ENCODE assay signal across 1 cellular context in the genomic region with DNA sequence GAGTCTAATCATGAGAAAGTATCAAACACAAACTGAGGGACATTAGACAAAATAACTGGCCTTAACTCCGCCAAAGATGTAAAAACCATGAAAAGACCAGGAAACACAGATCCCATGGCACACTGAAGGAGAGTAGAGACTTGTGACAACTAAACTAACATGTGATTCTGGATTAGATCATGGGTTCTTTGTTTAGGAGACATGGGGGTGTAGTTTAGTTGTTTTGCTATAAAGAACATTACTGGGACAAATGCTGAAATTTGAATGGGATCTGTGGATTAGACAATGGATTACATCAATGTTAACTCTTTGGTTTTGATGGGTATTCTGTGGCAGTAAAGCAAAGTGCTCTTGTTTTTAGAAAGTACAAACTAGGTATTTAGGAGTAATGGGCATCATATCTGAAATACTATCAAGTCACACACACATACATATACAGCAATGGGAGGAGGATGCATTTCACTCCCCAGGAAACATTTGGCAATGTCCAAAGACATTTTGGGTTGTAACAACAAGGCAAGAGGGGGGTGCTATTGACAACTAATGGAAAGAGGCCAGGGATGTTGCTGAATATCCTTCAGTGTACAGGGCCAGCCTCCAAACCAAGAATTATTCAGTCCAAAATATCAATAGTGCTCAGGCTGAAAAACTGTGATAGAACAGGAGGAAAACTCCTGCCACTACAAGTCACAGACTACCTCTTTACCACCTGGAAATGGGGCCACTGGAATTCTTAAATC.
TF ChIP-seq lines count a peak whose summit lies in the region.

No MANE protein-coding gene starts in this region.

TF ChIP-seq in HepG2, 621 proteins besides CTCF, POLR2A, EP300 and RAD21:
- TF ChIP-seq HNRNPLL (IDR thresholded peaks at IDR 0.05; ENCODE audit: low read depth, low read length, poor library complexity, severe bottlenecking), result no peak
- no peak for TF ChIP-seq PHB2 (IDR thresholded peaks at IDR 0.05; ENCODE audit: partially characterized antibody)
- TF ChIP-seq RBM22 (optimal IDR thresholded peaks at IDR 0.05; ENCODE audit: low read length), result peak; percentile 70
